ENCODE assay signal across 9 cellular contexts in genomic region chr9:3331801-3332200, GRCh38.
DNase-seq lines count a peak whose midpoint lies in the region; TF ChIP-seq lines count a peak whose summit lies in the region.
"Had no signal": no experiment of that assay in that cellular context is flagged by ENCODE, and none has a peak within 500 bp of the region (broad histone marks: within the 10 kb centered on the region; RNA-seq: fewer than 3 reads in every experiment).

No MANE protein-coding gene starts in this region.

- H3K4me2 ChIP-seq in mesendoderm (ENCODE audit: low read length) = no peak overlapping the region

- H2BK120ac ChIP-seq in mesendoderm (ENCODE audit: low read depth, low read length) = no peak overlapping the region

- no peak overlapping the region for H2BK15ac ChIP-seq in mesendoderm (replicated peaks; ENCODE audit: low read depth)

- no peaks in the 10 kb centered on the region for H3K4me1 ChIP-seq in mesendoderm (ENCODE audit: control insufficient read depth, low read depth, low read length)

- H4K8ac ChIP-seq in mesendoderm (ENCODE audit: low read depth, low read length) = no peak overlapping the region

- H3K4ac ChIP-seq in mesendoderm (ENCODE audit: low read depth, low read length) = no peak overlapping the region

- H3K18ac ChIP-seq in mesendoderm (ENCODE audit: low read length) = no peak overlapping the region

- H3K4me3 ChIP-seq in astrocyte of the cerebellum (ENCODE audit: low read depth, low read length) (no peak overlapping the region), mesendoderm (ENCODE audit: low read length) (no peak overlapping the region)

- no peak overlapping the region for H4K5ac ChIP-seq in mesendoderm (ENCODE audit: low read length)

- WGBS in mesendoderm (ENCODE audit: extremely low coverage, insufficient coverage, low lambda C conversion rate) = no CpG with 5 or more reads among the region's 2 CpGs

- H2BK5ac ChIP-seq in mesendoderm (ENCODE audit: low read length) = no peak overlapping the region

- H3K36me3 Mint-ChIP-seq in activated T-cell treated with anti-CD3 and anti-CD28 coated beads, Interleukin-2, amount 50 U/mL, for 24 hours (ENCODE audit: low read depth) = peaks cover 20% of the 10 kb centered on the region

- H3K27ac ChIP-seq in mesendoderm (ENCODE audit: low read depth, low read length) = no peak overlapping the region

- H2AK5ac ChIP-seq in mesendoderm (ENCODE audit: low read length) = no peak overlapping the region

- no peaks in the 10 kb centered on the region for H3K79me1 ChIP-seq in mesendoderm (ENCODE audit: low read length)

- H3K9ac ChIP-seq in mesendoderm (ENCODE audit: low read length) = no peak overlapping the region

- in situ Hi-C loops in astrocyte of the cerebellum (cut with HindIII; ENCODE audit: low sequenced_read_pairs) = no loop called here

- H3K27me3 Mint-ChIP-seq in activated T-cell treated with anti-CD3 and anti-CD28 coated beads, Interleukin-2, amount 50 U/mL, for 24 hours = no peaks in the 10 kb centered on the region

- H3K56ac ChIP-seq in mesendoderm (ENCODE audit: low read length) = no peak overlapping the region

- H3K9me3 Mint-ChIP-seq in activated T-cell treated with anti-CD3 and anti-CD28 coated beads, Interleukin-2, amount 50 U/mL, for 24 hours = no peaks in the 10 kb centered on the region

- no peaks in the 10 kb centered on the region for H3K27me3 ChIP-seq in mesendoderm (ENCODE audit: insufficient read depth, low read length, poor library complexity)

- H3K4me1 Mint-ChIP-seq in activated T-cell treated with anti-CD3 and anti-CD28 coated beads, Interleukin-2, amount 50 U/mL, for 24 hours (ENCODE audit: low read depth) = peaks cover 4% of the 10 kb centered on the region

- H3K23ac ChIP-seq in mesendoderm (ENCODE audit: low read length) = no peak overlapping the region

- H3K79me2 ChIP-seq in mesendoderm (ENCODE audit: control insufficient read depth, insufficient read depth, low read length) = no peaks in the 10 kb centered on the region

- H3K4me3 Mint-ChIP-seq in activated T-cell treated with anti-CD3 and anti-CD28 coated beads, Interleukin-2, amount 50 U/mL, for 24 hours = no peak overlapping the region

- H3K27ac Mint-ChIP-seq in activated T-cell treated with anti-CD3 and anti-CD28 coated beads, Interleukin-2, amount 50 U/mL, for 24 hours = no peak overlapping the region

- peak; percentile 42 for DNase-seq in NCI-H748 (lab: John Stamatoyannopoulos, UW; ENCODE audit: unreplicated experiment)
- DNase-seq in NCI-H748 treated with DMSO at 0.1 percent for 48 hours (lab: John Stamatoyannopoulos, UW) = no peak
- peak; percentile 21 for DNase-seq in HT1080 (ENCODE audit: low read depth)
- no peak for DNase-seq in astrocyte of the cerebellum (ENCODE audit: low read depth)
- DNase-seq in mesendoderm = peak; percentile 54
- DNase-seq in activated T-cell treated with anti-CD3 and anti-CD28 coated beads, Interleukin-2, amount 50 U/mL, for 24 hours = no peak
- no peak for DNase-seq in activated T-cell treated with anti-CD3 and anti-CD28 coated beads, Interleukin-2, amount 50 U/mL, for 1 hour
- no peak for DNase-seq in hippocampal formation (lab: John Stamatoyannopoulos, UW)
- DNase-seq: effector CD8-positive, alpha-beta T cell had no signal

- TF ChIP-seq CTCF in astrocyte of the cerebellum (IDR thresholded peaks at IDR 0.05; ENCODE audit: low read depth, low read length, missing control alignments) = peak; percentile 10

- no peaks in the 10 kb centered on the region for H3K36me3 ChIP-seq in mesendoderm (ENCODE audit: control insufficient read depth, insufficient read depth, low read length)

Comparison
In these comparisons a context has a peak if more than half of its experiments do, and no peak if none do; other contexts are left out.
1. DNase-seq: peak in NCI-H748 (single experiment), HT1080 (single experiment) and mesendoderm (single experiment); none in NCI-H748 treated with DMSO at 0.1 percent for 48 hours (single experiment), astrocyte of the cerebellum (single experiment), activated T-cell treated with anti-CD3 and anti-CD28 coated beads, Interleukin-2, amount 50 U/mL, for 24 hours (single experiment), activated T-cell treated with anti-CD3 and anti-CD28 coated beads, Interleukin-2, amount 50 U/mL, for 1 hour (single experiment) and hippocampal formation (0 of 2).